Comparison of ENCODE assay signal across 17 cellular contexts in genomic region chr14:61217516-61217915, GRCh38.
A peak's percentile ranks its signal among the peaks of the same experiment; 100 is the strongest.
DNase-seq lines count a peak whose midpoint lies in the region; ATAC-seq and TF ChIP-seq lines count a peak whose summit lies in the region.
"Had no signal": no experiment of that assay in that cellular context is flagged by ENCODE, and none has a peak within 500 bp of the region (broad histone marks: within the 10 kb centered on the region; RNA-seq: fewer than 3 reads in every experiment).

No MANE protein-coding gene starts in this region.

- H3K27me3 ChIP-seq in GM23338 (ENCODE audit: insufficient read depth) (no peaks in the 10 kb centered on the region), adipocyte (replicated peaks; ENCODE audit: control insufficient read depth, insufficient read depth, low read length) (no peaks in the 10 kb centered on the region), tibial nerve (no peaks in the 10 kb centered on the region)

- no peaks in the 10 kb centered on the region for H4K20me1 ChIP-seq in GM23338 (replicated peaks; ENCODE audit: insufficient read depth)

- H3K9ac ChIP-seq in adipocyte (ENCODE audit: low read length) = peak overlapping the region; percentile 12

- no peaks in the 10 kb centered on the region for H3F3A ChIP-seq in GM23338 (replicated peaks; ENCODE audit: low read depth)

- H2AFZ ChIP-seq in GM23338 = peak overlapping the region; percentile 97

- no peak for TF ChIP-seq CTCF in GM23338 (conservative IDR thresholded peaks at IDR 0.05; ENCODE audit: low read depth in 2 of 2)
- no peak for TF ChIP-seq CTCF in nephron (IDR thresholded peaks at IDR 0.05; ENCODE audit: unreplicated experiment in 3 of 3)
- TF ChIP-seq CTCF in tibial nerve (IDR thresholded peaks at IDR 0.05) = no peak
- no peak for TF ChIP-seq CTCF in GM13976 (IDR thresholded peaks at IDR 0.05; ENCODE audit: borderline replicate concordance, control extremely low read depth, extremely low read depth, insufficient read depth, missing control alignments)

- no peaks in the 10 kb centered on the region for H3K36me3 ChIP-seq in GM23338 (ENCODE audit: insufficient read depth)
- H3K36me3 ChIP-seq in adipocyte (ENCODE audit: control insufficient read depth, insufficient read depth, low read length, severe bottlenecking) = no peaks in the 10 kb centered on the region
- no peaks in the 10 kb centered on the region for H3K36me3 ChIP-seq in tibial nerve

- 0 out of 2 replicates have a peak, but pooled peaks cover 4% of the 10 kb centered on the region for H3K9me2 ChIP-seq in GM23338 (ENCODE audit: insufficient read depth)

- H3K4me3 ChIP-seq in GM23338 (no peak overlapping the region), adipocyte (ENCODE audit: low read length) (no peak overlapping the region), tibial nerve (no peak overlapping the region)
- H3K4me3 ChIP-seq: GM12878, SK-N-MC had no signal

- H3K27ac Mint-ChIP-seq in GM23338 = no peak overlapping the region
- peak overlapping the region; percentile 78 to 89 (median 88) for H3K27ac Mint-ChIP-seq in nephron
- H3K27ac Mint-ChIP-seq in activated CD8-positive, alpha-beta memory T cell treated with anti-CD3 and anti-CD28 coated beads, Interleukin-2, amount 10 ng/mL, durations not matched to agents 7 days and 5 days = no peak overlapping the region

- H3K36me3 Mint-ChIP-seq in GM23338 (ENCODE audit: low read depth) = no peaks in the 10 kb centered on the region
- H3K36me3 Mint-ChIP-seq in nephron (ENCODE audit: low read depth) = no peaks in the 10 kb centered on the region
- no peaks in the 10 kb centered on the region for H3K36me3 Mint-ChIP-seq in activated CD8-positive, alpha-beta memory T cell treated with anti-CD3 and anti-CD28 coated beads, Interleukin-2, amount 10 ng/mL, durations not matched to agents 7 days and 5 days
- H3K36me3 Mint-ChIP-seq: CD14-positive monocyte had no signal

- H3K27ac ChIP-seq in GM23338 (ENCODE audit: low read depth) (no peak overlapping the region), tibial nerve (no peak overlapping the region)

- WGBS in tibial nerve, 2 donors = 62 to 64% methylated on average over 2 of the region's 2 CpGs

- no peak for TF ChIP-seq EP300 in tibial nerve (IDR thresholded peaks at IDR 0.05)

- H3K4me1 Mint-ChIP-seq in GM23338 (peaks cover 40% of the 10 kb centered on the region), nephron (peaks cover 73% of the 10 kb centered on the region)
- H3K4me1 Mint-ChIP-seq in activated CD8-positive, alpha-beta memory T cell treated with anti-CD3 and anti-CD28 coated beads, Interleukin-2, amount 10 ng/mL, durations not matched to agents 7 days and 5 days = no peaks in the 10 kb centered on the region

- no peaks in the 10 kb centered on the region for H3K9me3 ChIP-seq in adipocyte (ENCODE audit: control insufficient read depth, low read length)
- H3K9me3 ChIP-seq in tibial nerve = no peaks in the 10 kb centered on the region
- H3K9me3 ChIP-seq: Caco-2 had no signal

- no peak overlapping the region for H3K4me3 Mint-ChIP-seq in GM23338
- H3K4me3 Mint-ChIP-seq in nephron = peak overlapping the region in 1 of 3 experiments; percentile 6
- no peak overlapping the region for H3K4me3 Mint-ChIP-seq in activated CD8-positive, alpha-beta memory T cell treated with anti-CD3 and anti-CD28 coated beads, Interleukin-2, amount 10 ng/mL, durations not matched to agents 7 days and 5 days
- H3K4me3 Mint-ChIP-seq: CD14-positive monocyte had no signal

- H3K4me1 ChIP-seq in GM23338 (ENCODE audit: insufficient read depth) (peaks cover 28% of the 10 kb centered on the region), adipocyte (ENCODE audit: control insufficient read depth, insufficient read depth, low read length) (peaks cover 93% of the 10 kb centered on the region), tibial nerve (peaks cover 0 to 33% (median 3%) of the 10 kb centered on the region in 4 donors)
- H3K4me1 ChIP-seq: Caco-2 had no signal

- no peaks in the 10 kb centered on the region for H3K9me3 Mint-ChIP-seq in GM23338
- H3K9me3 Mint-ChIP-seq in nephron = no peaks in the 10 kb centered on the region
- no peaks in the 10 kb centered on the region for H3K9me3 Mint-ChIP-seq in activated CD8-positive, alpha-beta memory T cell treated with anti-CD3 and anti-CD28 coated beads, Interleukin-2, amount 10 ng/mL, durations not matched to agents 7 days and 5 days (ENCODE audit: low read depth)
- H3K9me3 Mint-ChIP-seq: CD14-positive monocyte had no signal

- in situ Hi-C loops in GM13976 (cut with MboI; ENCODE audit: low sequenced_read_pairs, unreplicated experiment) = no loop called here

- no peak overlapping the region for H3K4me2 ChIP-seq in GM23338

- ATAC-seq in GM23338 = no peak
- no peak for ATAC-seq in activated CD8-positive, alpha-beta memory T cell treated with anti-CD3 and anti-CD28 coated beads, Interleukin-2, amount 10 ng/mL, durations not matched to agents 7 days and 5 days
- ATAC-seq: GM12878 had no signal

- no peak for TF ChIP-seq POLR2A in tibial nerve (IDR thresholded peaks at IDR 0.05)

- H3K27me3 Mint-ChIP-seq in GM23338 (ENCODE audit: insufficient read depth, low read depth, poor library complexity) = no peaks in the 10 kb centered on the region
- peaks cover 4% of the 10 kb centered on the region for H3K27me3 Mint-ChIP-seq in nephron (ENCODE audit: low read depth)
- H3K27me3 Mint-ChIP-seq in activated CD8-positive, alpha-beta memory T cell treated with anti-CD3 and anti-CD28 coated beads, Interleukin-2, amount 10 ng/mL, durations not matched to agents 7 days and 5 days = peaks cover 45% of the 10 kb centered on the region

- DNase-seq in GM23338 (ENCODE audit: low spot score) (no peak), adipocyte (ENCODE audit: low read depth) (peak; percentile 58), tibial nerve (ENCODE audit: low spot score in 2 of 2) (peak; percentile 18 to 32), GM13976 (ENCODE audit: low spot score) (no peak), HK-2 (ENCODE audit: unreplicated experiment) (no peak), EL (no peak)
- no peak for DNase-seq in activated CD8-positive, alpha-beta memory T cell treated with anti-CD3 and anti-CD28 coated beads, Interleukin-2, amount 10 ng/mL, durations not matched to agents 7 days and 5 days
- DNase-seq: Caco-2; NCI-H1436 treated with DMSO at 0.1 percent for 48 hours; NCI-H2107; NCI-H345; NCI-H526 treated with DMSO at 0.1 percent for 48 hours; NK-92 treated with Interleukin-12 subunit alpha and Interleukin-12 subunit beta, amount 100 ng/mL, for 24 hours had no signal

- CTCF ChIA-PET in activated CD8-positive, alpha-beta memory T cell treated with anti-CD3 and anti-CD28 coated beads, Interleukin-2, amount 10 ng/mL, durations not matched to agents 7 days and 5 days (lab: Charles Lee) = no interaction called here

- H3K79me2 ChIP-seq in GM23338 (replicated peaks; ENCODE audit: insufficient read depth) = no peaks in the 10 kb centered on the region

TF ChIP-seq in GM23338, 12 proteins besides CTCF, POLR2A, EP300 and RAD21 (continues in another document):
- TF ChIP-seq JUNB (IDR thresholded peaks at IDR 0.05; ENCODE audit: unreplicated experiment) = no peak
- no peak for TF ChIP-seq EZH2 (IDR thresholded peaks at IDR 0.05; ENCODE audit: low read depth, unreplicated experiment)
- TF ChIP-seq REST (IDR thresholded peaks at IDR 0.05; ENCODE audit: unreplicated experiment) = no peak
- TF ChIP-seq STAT1 (IDR thresholded peaks at IDR 0.05; ENCODE audit: unreplicated experiment) = no peak
- TF ChIP-seq ETS1 (IDR thresholded peaks at IDR 0.05) = no peak
- no peak for TF ChIP-seq ZNF114 (CRISPR knock-in tag; IDR thresholded peaks at IDR 0.05)

Comparison
In these comparisons a context has a peak if more than half of its experiments do, and no peak if none do; other contexts are left out.
1. DNase-seq: peak in adipocyte (single experiment) and tibial nerve (2 of 2); none in GM23338 (single experiment), GM13976 (single experiment), activated CD8-positive, alpha-beta memory T cell treated with anti-CD3 and anti-CD28 coated beads, Interleukin-2, amount 10 ng/mL, durations not matched to agents 7 days and 5 days (single experiment), HK-2 (single experiment) and EL (single experiment).
2. H3K27ac Mint-ChIP-seq: peak in nephron (3 of 3); none in GM23338 (single experiment) and activated CD8-positive, alpha-beta memory T cell treated with anti-CD3 and anti-CD28 coated beads, Interleukin-2, amount 10 ng/mL, durations not matched to agents 7 days and 5 days (single experiment).